In the genomic region with DNA sequence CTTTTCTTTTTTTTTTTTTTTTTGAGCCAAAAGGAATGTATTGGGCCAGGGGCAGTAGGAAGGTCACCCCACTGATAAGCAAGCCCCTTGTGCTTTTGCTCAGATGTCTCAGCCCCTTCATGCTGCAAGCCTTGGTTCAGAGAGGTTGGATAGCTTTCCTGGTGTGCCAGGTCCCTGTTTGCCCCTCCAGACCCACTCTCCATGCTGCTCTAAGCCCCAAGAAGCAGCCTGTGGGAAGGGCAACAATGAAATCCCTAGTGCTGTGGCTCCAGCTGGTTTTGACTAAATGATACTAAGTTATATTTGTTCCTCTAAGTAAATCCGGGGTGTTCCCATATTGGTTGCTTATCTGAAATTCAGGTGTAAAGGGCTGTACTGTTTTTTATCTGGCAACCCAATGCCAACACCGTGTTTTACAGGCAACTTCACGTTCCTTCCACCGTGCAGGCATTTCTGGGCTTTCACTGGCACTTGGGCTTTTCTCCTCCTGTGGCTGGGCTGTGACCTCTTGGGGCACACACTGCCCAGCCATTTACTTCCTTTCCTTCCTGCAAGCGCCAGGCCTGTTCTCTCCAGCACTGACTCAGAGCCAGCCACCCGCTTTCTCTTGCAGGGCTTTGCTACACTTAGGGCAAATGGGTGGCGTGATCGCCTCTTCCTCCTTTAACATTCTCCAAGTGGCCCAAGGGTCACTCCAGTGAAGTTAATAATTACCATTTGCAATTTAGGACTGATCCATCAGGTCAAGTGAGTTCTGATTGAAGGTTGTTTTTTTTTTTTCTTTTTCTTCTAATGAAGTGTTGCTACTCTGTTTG, we compare ENCODE assay signal across 11 cellular contexts. TPM values are rescaled to one million over a fixed set of nuclear protein-coding genes. Genes with fewer than 3 reads are reported as not detected.
DNase-seq lines count a peak whose midpoint lies in the region; ATAC-seq lines count a peak whose summit lies in the region.
"Had no signal": no experiment of that assay in that cellular context is flagged by ENCODE, and none has a peak within 500 bp of the region (broad histone marks: within the 10 kb centered on the region; RNA-seq: fewer than 3 reads in every experiment).

No MANE protein-coding gene starts in this region.

- H3K4me1 Mint-ChIP-seq in activated CD4-positive, alpha-beta T cell treated with anti-CD3 and anti-CD28 coated beads, Interleukin-2, amount 10 ng/mL, durations not matched to agents 7 days and 5 days: peaks cover 3% of the 10 kb centered on the region

- H3K79me1 ChIP-seq in mesenchymal stem cell (replicated peaks; ENCODE audit: low read length, poor library complexity, severe bottlenecking): peaks cover 50% of the 10 kb centered on the region

- POLR2A ChIA-PET in activated CD4-positive, alpha-beta T cell treated with anti-CD3 and anti-CD28 coated beads, Interleukin-2, amount 10 ng/mL, durations not matched to agents 7 days and 5 days (lab: Charles Lee): no interaction called here

- no peak overlapping the region for H3K23ac ChIP-seq in mesenchymal stem cell (ENCODE audit: low read length in 2 of 2)

- H2BK12ac ChIP-seq in mesenchymal stem cell (ENCODE audit: low read length in 2 of 2): peak overlapping the region in 1 of 2 experiments; percentile 74

- no peak overlapping the region for H2BK5ac ChIP-seq in mesenchymal stem cell (ENCODE audit: low read depth, low read length, poor library complexity, severe bottlenecking)

- no peak for DNase-seq in activated CD4-positive, alpha-beta T cell treated with anti-CD3 and anti-CD28 coated beads, Interleukin-2, amount 10 ng/mL, durations not matched to agents 7 days and 5 days
- no peak for DNase-seq in activated CD4-positive, alpha-beta T cell treated with anti-CD3 and anti-CD28 coated beads, Interleukin-2, amount 50 U/mL, for 48 hours
- peak; percentile 27 for DNase-seq in mesenchymal stem cell
- DNase-seq in activated CD4-positive, CD25-positive, alpha-beta regulatory T cell (lab: John Stamatoyannopoulos, UW): no peak
- DNase-seq in NCI-H1694 treated with DMSO at 0.1 percent for 48 hours (lab: John Stamatoyannopoulos, UW): no peak
- no peak for DNase-seq in NK-92 (lab: John Stamatoyannopoulos, UW; ENCODE audit: unreplicated experiment)
- DNase-seq: KBM-7; NK-92 treated with Interleukin-12 subunit alpha and Interleukin-12 subunit beta, amount 100 ng/mL, for 24 hours had no signal

- H2AFZ ChIP-seq in mesenchymal stem cell (ENCODE audit: low read depth, low read length): no peak overlapping the region

- no peak overlapping the region for H2BK120ac ChIP-seq in mesenchymal stem cell (ENCODE audit: low read depth, low read length)

- H3K4me3 ChIP-seq in mesenchymal stem cell (ENCODE audit: insufficient read depth in 1 of 2, low read depth in 1 of 2, low read length in 2 of 2): no peak overlapping the region
- H3K4me3 ChIP-seq: A549 had no signal

- peaks cover 17% of the 10 kb centered on the region for H3K4me1 ChIP-seq in mesenchymal stem cell (ENCODE audit: control insufficient read depth, insufficient read depth, low read depth, low read length)
- H3K4me1 ChIP-seq: A549 had no signal

- H3K4ac ChIP-seq in mesenchymal stem cell (ENCODE audit: low read depth in 1 of 2, low read length in 2 of 2): no peak overlapping the region

- no peak overlapping the region for H3K18ac ChIP-seq in mesenchymal stem cell (ENCODE audit: low read depth in 1 of 2, low read length in 2 of 2)

- 76% methylated on average over 5 of the region's 8 CpGs for WGBS in mesenchymal stem cell

- H3K27me3 Mint-ChIP-seq in activated CD4-positive, alpha-beta T cell treated with anti-CD3 and anti-CD28 coated beads, Interleukin-2, amount 10 ng/mL, durations not matched to agents 7 days and 5 days: no peaks in the 10 kb centered on the region

- H4K8ac ChIP-seq in mesenchymal stem cell (ENCODE audit: low read length): no peak overlapping the region

- peak overlapping the region; percentile 28 for H3K27ac ChIP-seq in mesenchymal stem cell (ENCODE audit: low read length, poor library complexity, severe bottlenecking)
- H3K27ac ChIP-seq: A549 had no signal

- peaks cover 0 to 16% of the 10 kb centered on the region in 2 experiments for H3K36me3 ChIP-seq in mesenchymal stem cell (ENCODE audit: control insufficient read depth in 1 of 2, insufficient read depth in 2 of 2, low read depth in 1 of 2, low read length in 2 of 2)

- no peaks in the 10 kb centered on the region for H3K9me3 Mint-ChIP-seq in activated CD4-positive, alpha-beta T cell treated with anti-CD3 and anti-CD28 coated beads, Interleukin-2, amount 10 ng/mL, durations not matched to agents 7 days and 5 days

- CTCF ChIA-PET in activated CD4-positive, alpha-beta T cell treated with anti-CD3 and anti-CD28 coated beads, Interleukin-2, amount 10 ng/mL, durations not matched to agents 7 days and 5 days (lab: Charles Lee): interaction anchor here (0.7 to 1.2 kb wide), 2 partner anchors 14 to 85 kb away, joined by 3 to 4 read pairs; no protein-coding TSS in a partner anchor

- H3K9me3 ChIP-seq in mesenchymal stem cell (ENCODE audit: control insufficient read depth, low read length): no peaks in the 10 kb centered on the region
- H3K9me3 ChIP-seq: A549 had no signal

- no peak overlapping the region for H3K4me2 ChIP-seq in mesenchymal stem cell (ENCODE audit: low read length, poor library complexity, severe bottlenecking)
- H3K4me2 ChIP-seq: A549 had no signal

- H4K91ac ChIP-seq in mesenchymal stem cell (ENCODE audit: low read length): no peak overlapping the region

- H3K27me3 ChIP-seq in mesenchymal stem cell (ENCODE audit: control insufficient read depth in 1 of 2, insufficient read depth in 1 of 2, low read length in 2 of 2): peaks cover 0 to 9% of the 10 kb centered on the region in 2 experiments

- no peaks in the 10 kb centered on the region for H3K36me3 Mint-ChIP-seq in activated CD4-positive, alpha-beta T cell treated with anti-CD3 and anti-CD28 coated beads, Interleukin-2, amount 10 ng/mL, durations not matched to agents 7 days and 5 days (ENCODE audit: low read depth)

- ATAC-seq in esophagus mucosa: peak; percentile 58
- ATAC-seq in GM18907 (IDR thresholded peaks at IDR 0.05; ENCODE audit: unreplicated experiment): no peak

- H3K9ac ChIP-seq in mesenchymal stem cell (ENCODE audit: low read length): no peak overlapping the region

- H3K4me3 Mint-ChIP-seq in activated CD4-positive, alpha-beta T cell treated with anti-CD3 and anti-CD28 coated beads, Interleukin-2, amount 10 ng/mL, durations not matched to agents 7 days and 5 days: no peak overlapping the region

- H2BK15ac ChIP-seq in mesenchymal stem cell (ENCODE audit: low read depth, poor library complexity, severe bottlenecking): no peak overlapping the region

- H2AK5ac ChIP-seq in mesenchymal stem cell (ENCODE audit: low read length, severe bottlenecking): no peak overlapping the region

- peak overlapping the region in 1 of 2 experiments; percentile 87 for H3K14ac ChIP-seq in mesenchymal stem cell (ENCODE audit: low read length in 2 of 2)

- H3K27ac Mint-ChIP-seq in activated CD4-positive, alpha-beta T cell treated with anti-CD3 and anti-CD28 coated beads, Interleukin-2, amount 10 ng/mL, durations not matched to agents 7 days and 5 days: peak overlapping the region; percentile 62

RNA-seq across cellular contexts. Expression of a gene that starts 21.6 kb away (rescaled TPM):
- total RNA-seq in activated CD4-positive, alpha-beta T cell treated with anti-CD3 and anti-CD28 coated beads, Interleukin-2, amount 10 ng/mL, durations not matched to agents 7 days and 5 days: under 1 TPM; 0.20 to 0.21 TPM
- 5.4 TPM for total RNA-seq in esophagus mucosa
- polyA plus RNA-seq in mesenchymal stem cell (2013, experiment 1 of 2): 2.6 TPM
- 2.7 TPM for polyA plus RNA-seq in mesenchymal stem cell (2013, experiment 2 of 2)

RNA-seq across cellular contexts. Expression of a gene that starts 36.0 kb away (rescaled TPM):
- 10 to 100 TPM; 55.1 to 62.9 TPM for total RNA-seq in activated CD4-positive, alpha-beta T cell treated with anti-CD3 and anti-CD28 coated beads, Interleukin-2, amount 10 ng/mL, durations not matched to agents 7 days and 5 days
- total RNA-seq in esophagus mucosa: 30.4 TPM
- polyA plus RNA-seq in mesenchymal stem cell (2013, experiment 1 of 2): 11.0 TPM
- 9.5 TPM for polyA plus RNA-seq in mesenchymal stem cell (2013, experiment 2 of 2)
